Comparison of ENCODE assay signal across 7 cellular contexts in genomic region chr22:29301716-29302401, GRCh38. TPM values are rescaled to one million over a fixed set of nuclear protein-coding genes. Genes with fewer than 3 reads are reported as not detected.
DNase-seq lines count a peak whose midpoint lies in the region; ATAC-seq and TF ChIP-seq lines count a peak whose summit lies in the region.
"Had no signal": no experiment of that assay in that cellular context is flagged by ENCODE, and none has a peak within 500 bp of the region (broad histone marks: within the 10 kb centered on the region; RNA-seq: fewer than 3 reads in every experiment).

No MANE protein-coding gene starts in this region.

- peaks cover 40% of the 10 kb centered on the region for H3K36me3 Mint-ChIP-seq in endodermal cell (ENCODE audit: low read depth)

- no peaks in the 10 kb centered on the region for H3K9me2 ChIP-seq in Karpas-422 (replicated peaks; ENCODE audit: insufficient read depth, low read length)

- peaks cover 11% of the 10 kb centered on the region for H3K27me3 ChIP-seq in DND-41 (ENCODE audit: insufficient read depth, low read length, poor library complexity)
- H3K27me3 ChIP-seq in Karpas-422 (ENCODE audit: low read length) = no peaks in the 10 kb centered on the region
- H3K27me3 ChIP-seq in endodermal cell (ENCODE audit: control insufficient read depth, insufficient read depth, low read length, poor library complexity, severe bottlenecking) = no peaks in the 10 kb centered on the region

- H3K27ac Mint-ChIP-seq in endodermal cell = peak overlapping the region; percentile 20

- H3K9me3 Mint-ChIP-seq in endodermal cell = no peaks in the 10 kb centered on the region

- H3K4me1 Mint-ChIP-seq in endodermal cell = peaks cover 10% of the 10 kb centered on the region

- 92 to 95% methylated on average over 13 to 17 of the region's 17 CpGs for WGBS in endodermal cell (ENCODE audit: insufficient coverage in 1 of 2, insufficient read length in 1 of 2), 2 experiments

- H3K36me3 ChIP-seq in DND-41 (ENCODE audit: insufficient read depth, low read length) (peaks cover 38% of the 10 kb centered on the region), Karpas-422 (ENCODE audit: insufficient read depth, low read length) (peaks cover 18% of the 10 kb centered on the region; the same call in 1 of the 2 replicates), endodermal cell (ENCODE audit: control insufficient read depth, insufficient read depth, low read length) (peaks cover 34% of the 10 kb centered on the region)

- H3K79me2 ChIP-seq in DND-41 (ENCODE audit: insufficient read depth, low read length) (no peaks in the 10 kb centered on the region), Karpas-422 (ENCODE audit: low read length) (no peaks in the 10 kb centered on the region)

- no peaks in the 10 kb centered on the region for H3K9me3 ChIP-seq in DND-41 (ENCODE audit: insufficient read depth, low read length, severe bottlenecking)
- no peaks in the 10 kb centered on the region for H3K9me3 ChIP-seq in Karpas-422 (ENCODE audit: low read length)
- H3K9me3 ChIP-seq in endodermal cell (ENCODE audit: control insufficient read depth, low read length) = no peaks in the 10 kb centered on the region

- no peaks in the 10 kb centered on the region for H3K27me3 Mint-ChIP-seq in endodermal cell (ENCODE audit: insufficient read depth)

- H3K4me3 Mint-ChIP-seq in endodermal cell = no peak overlapping the region

- peaks cover 10% of the 10 kb centered on the region for H3K4me1 ChIP-seq in DND-41 (ENCODE audit: insufficient read depth, low read length)
- peaks cover 6% of the 10 kb centered on the region; the same call in 1 of the 2 replicates for H3K4me1 ChIP-seq in Karpas-422 (ENCODE audit: low read length)
- H3K4me1 ChIP-seq in endodermal cell (ENCODE audit: control insufficient read depth, insufficient read depth, low read length) = no peaks in the 10 kb centered on the region

- H2AFZ ChIP-seq in DND-41 (ENCODE audit: low read depth, low read length) = no peak overlapping the region
- H2AFZ ChIP-seq in Karpas-422 (ENCODE audit: low read length) = no peak overlapping the region

- H4K20me1 ChIP-seq in DND-41 (ENCODE audit: insufficient read depth, low read length) (peaks cover 40% of the 10 kb centered on the region), Karpas-422 (ENCODE audit: insufficient read depth, low read depth, low read length) (peaks cover 18% of the 10 kb centered on the region)

- H3K4me2 ChIP-seq in DND-41 (ENCODE audit: insufficient read depth, low read length) (no peak overlapping the region), Karpas-422 (ENCODE audit: low read depth, low read length, poor library complexity, severe bottlenecking) (no peak overlapping the region)

- ATAC-seq in DND-41 (ENCODE audit: insufficient read depth, low read depth) = peak; percentile 15; the same call in 2 of the 3 replicates

- H3K9ac ChIP-seq in DND-41 (ENCODE audit: low read depth, low read length) = no peak overlapping the region
- H3K9ac ChIP-seq in Karpas-422 (ENCODE audit: low read length) = no peak overlapping the region
- H3K9ac ChIP-seq in endodermal cell (ENCODE audit: extremely low read depth, low read length, poor library complexity, severe bottlenecking) = no peak overlapping the region

- no peak overlapping the region for H3K27ac ChIP-seq in DND-41 (ENCODE audit: low read length)
- no peak overlapping the region for H3K27ac ChIP-seq in Karpas-422 (ENCODE audit: low read length)
- H3K27ac ChIP-seq in endodermal cell (ENCODE audit: low read depth, low read length) = peak overlapping the region; percentile 32

- DNase-seq in DND-41 (no peak), Karpas-422 (peak; percentile 55), endodermal cell (peak; percentile 56), Ammon's horn (ENCODE audit: low spot score) (no peak), RPMI8226 (no peak), NCI-H2029 treated with DMSO at 0.1 percent for 48 hours (lab: John Stamatoyannopoulos, UW) (no peak)
- DNase-seq: NCI-H1417 treated with DMSO at 0.1 percent for 48 hours had no signal

- no peak for TF ChIP-seq CTCF in DND-41 (IDR thresholded peaks at IDR 0.05; ENCODE audit: borderline replicate concordance, extremely low read depth, low read length, poor library complexity, severe bottlenecking)
- no peak for TF ChIP-seq CTCF in endodermal cell (conservative IDR thresholded peaks at IDR 0.05)

- no peak overlapping the region for H3K4me3 ChIP-seq in DND-41 (ENCODE audit: low read depth in 1 of 2, low read length in 2 of 2)
- no peak overlapping the region for H3K4me3 ChIP-seq in Karpas-422 (ENCODE audit: low read length)
- H3K4me3 ChIP-seq in endodermal cell (ENCODE audit: low read length) = no peak overlapping the region

RNA-seq across cellular contexts. Expression of gene GAS2L1, which starts 4.6 kb away (rescaled TPM):
- not detected in 2 replicates for total RNA-seq in Karpas-422 (2014; rRNA removed; shearing (Covaris generic); ENCODE audit: low replicate concordance)
- 10 to 100 TPM; 22.2 to 24.9 TPM for total RNA-seq in endodermal cell
- polyA plus RNA-seq in endodermal cell (2013, experiment 1 of 2) = 13.9 TPM
- 14.7 TPM for polyA plus RNA-seq in endodermal cell (2013, experiment 2 of 2)

RNA-seq across cellular contexts. Expression of gene RASL10A, which starts 13.6 kb away (rescaled TPM):
- total RNA-seq in Karpas-422 (2014; rRNA removed; shearing (Covaris generic); ENCODE audit: low replicate concordance) = 0.76 TPM in 1 of 2 replicates, not detected in the other
- total RNA-seq in endodermal cell = 1 to 10 TPM; 1.3 TPM
- polyA plus RNA-seq in endodermal cell (2013, experiment 1 of 2) = 1.0 TPM
- 1.1 TPM for polyA plus RNA-seq in endodermal cell (2013, experiment 2 of 2)

RNA-seq across cellular contexts. Expression of gene EWSR1, which starts 33.8 kb away (rescaled TPM):
- 281 and 309 TPM in 2 replicates for total RNA-seq in Karpas-422 (2014; rRNA removed; shearing (Covaris generic); ENCODE audit: low replicate concordance)
- total RNA-seq in endodermal cell = 100 to 1,000 TPM; 295 to 352 TPM
- 394 TPM for polyA plus RNA-seq in endodermal cell (2013, experiment 1 of 2)
- 355 TPM for polyA plus RNA-seq in endodermal cell (2013, experiment 2 of 2)

RNA-seq across cellular contexts. Expression of gene RHBDD3, which starts 34.1 kb away (rescaled TPM):
- 8.8 and 29.7 TPM in 2 replicates for total RNA-seq in Karpas-422 (2014; rRNA removed; shearing (Covaris generic); ENCODE audit: low replicate concordance)
- total RNA-seq in endodermal cell = 10 to 100 TPM; 65.0 to 75.2 TPM
- 45.2 TPM for polyA plus RNA-seq in endodermal cell (2013, experiment 1 of 2)
- 37.1 TPM for polyA plus RNA-seq in endodermal cell (2013, experiment 2 of 2)

Comparison
In these comparisons a context has a peak if more than half of its experiments do, and no peak if none do; other contexts are left out.
1. DNase-seq: peak in Karpas-422 (single experiment) and endodermal cell (single experiment); none in DND-41 (single experiment), Ammon's horn (single experiment), RPMI8226 (single experiment) and NCI-H2029 treated with DMSO at 0.1 percent for 48 hours (single experiment).
2. RNA of gene GAS2L1, which starts 4.6 kb away (total RNA-seq): 22.2 to 24.9 TPM in endodermal cell; not detected in Karpas-422; every median in the first group is over 10 times any median in the second.